In the genomic region with DNA sequence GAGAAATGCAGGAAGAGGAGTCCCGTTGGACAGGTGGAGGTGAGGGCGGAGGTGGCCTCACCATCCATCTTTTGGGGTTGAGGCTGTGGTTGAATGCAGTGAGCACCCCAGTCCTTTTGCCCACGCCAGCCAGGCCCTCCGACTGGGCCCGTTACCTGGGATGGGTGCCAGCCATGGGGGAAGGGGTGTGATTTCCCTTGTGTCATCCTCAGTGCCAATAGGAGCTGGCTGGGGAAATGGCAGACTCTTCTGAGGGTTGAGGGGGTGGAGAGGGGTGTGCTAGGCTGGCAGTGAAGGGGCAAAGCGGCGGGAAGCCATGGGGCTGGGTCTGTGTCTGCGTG, we compare ENCODE assay signal across 1 cellular context.
TF ChIP-seq lines count a peak whose summit lies in the region.

No MANE protein-coding gene starts in this region.

TF ChIP-seq in HepG2, 621 proteins besides CTCF, POLR2A, EP300 and RAD21:
- TF ChIP-seq DMAP1 (CRISPR knock-in tag; IDR thresholded peaks at IDR 0.05) (no peak), HNRNPH1 (optimal IDR thresholded peaks at IDR 0.05; ENCODE audit: low read depth, low read length) (no peak), ZNF788 (CRISPR knock-in tag; IDR thresholded peaks at IDR 0.05; ENCODE audit: borderline replicate concordance) (no peak), NR2F2 (IDR thresholded peaks at IDR 0.05; ENCODE audit: borderline replicate concordance, low read depth) (no peak), SOX13 (IDR thresholded peaks at IDR 0.05) (no peak), SOX13 (CRISPR knock-in tag; conservative IDR thresholded peaks at IDR 0.05 in 1 of 2, IDR thresholded peaks at IDR 0.05 in 1 of 2) (no peak), MXD4 (CRISPR knock-in tag; IDR thresholded peaks at IDR 0.05) (no peak), ZNF781 (CRISPR knock-in tag; IDR thresholded peaks at IDR 0.05; ENCODE audit: borderline replicate concordance, not compliant biosample characterization) (no peak), ZNF569 (CRISPR knock-in tag; IDR thresholded peaks at IDR 0.05; ENCODE audit: borderline replicate concordance) (no peak), NAIF1 (CRISPR knock-in tag; IDR thresholded peaks at IDR 0.05; ENCODE audit: borderline replicate concordance) (no peak), ZNF232 (CRISPR knock-in tag; IDR thresholded peaks at IDR 0.05; ENCODE audit: borderline replicate concordance) (no peak)
- TF ChIP-seq, protein P1, sequence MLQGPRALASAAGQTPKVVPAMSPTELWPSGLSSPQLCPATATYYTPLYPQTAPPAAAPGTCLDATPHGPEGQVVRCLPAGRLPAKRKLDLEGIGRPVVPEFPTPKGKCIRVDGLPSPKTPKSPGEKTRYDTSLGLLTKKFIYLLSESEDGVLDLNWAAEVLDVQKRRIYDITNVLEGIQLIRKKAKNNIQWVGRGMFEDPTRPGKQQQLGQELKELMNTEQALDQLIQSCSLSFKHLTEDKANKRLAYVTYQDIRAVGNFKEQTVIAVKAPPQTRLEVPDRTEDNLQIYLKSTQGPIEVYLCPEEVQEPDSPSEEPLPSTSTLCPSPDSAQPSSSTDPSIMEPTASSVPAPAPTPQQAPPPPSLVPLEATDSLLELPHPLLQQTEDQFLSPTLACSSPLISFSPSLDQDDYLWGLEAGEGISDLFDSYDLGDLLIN (CRISPR knock-in tag; IDR thresholded peaks at IDR 0.05; ENCODE audit: borderline replicate concordance), result no peak
- TF ChIP-seq, protein P2, sequence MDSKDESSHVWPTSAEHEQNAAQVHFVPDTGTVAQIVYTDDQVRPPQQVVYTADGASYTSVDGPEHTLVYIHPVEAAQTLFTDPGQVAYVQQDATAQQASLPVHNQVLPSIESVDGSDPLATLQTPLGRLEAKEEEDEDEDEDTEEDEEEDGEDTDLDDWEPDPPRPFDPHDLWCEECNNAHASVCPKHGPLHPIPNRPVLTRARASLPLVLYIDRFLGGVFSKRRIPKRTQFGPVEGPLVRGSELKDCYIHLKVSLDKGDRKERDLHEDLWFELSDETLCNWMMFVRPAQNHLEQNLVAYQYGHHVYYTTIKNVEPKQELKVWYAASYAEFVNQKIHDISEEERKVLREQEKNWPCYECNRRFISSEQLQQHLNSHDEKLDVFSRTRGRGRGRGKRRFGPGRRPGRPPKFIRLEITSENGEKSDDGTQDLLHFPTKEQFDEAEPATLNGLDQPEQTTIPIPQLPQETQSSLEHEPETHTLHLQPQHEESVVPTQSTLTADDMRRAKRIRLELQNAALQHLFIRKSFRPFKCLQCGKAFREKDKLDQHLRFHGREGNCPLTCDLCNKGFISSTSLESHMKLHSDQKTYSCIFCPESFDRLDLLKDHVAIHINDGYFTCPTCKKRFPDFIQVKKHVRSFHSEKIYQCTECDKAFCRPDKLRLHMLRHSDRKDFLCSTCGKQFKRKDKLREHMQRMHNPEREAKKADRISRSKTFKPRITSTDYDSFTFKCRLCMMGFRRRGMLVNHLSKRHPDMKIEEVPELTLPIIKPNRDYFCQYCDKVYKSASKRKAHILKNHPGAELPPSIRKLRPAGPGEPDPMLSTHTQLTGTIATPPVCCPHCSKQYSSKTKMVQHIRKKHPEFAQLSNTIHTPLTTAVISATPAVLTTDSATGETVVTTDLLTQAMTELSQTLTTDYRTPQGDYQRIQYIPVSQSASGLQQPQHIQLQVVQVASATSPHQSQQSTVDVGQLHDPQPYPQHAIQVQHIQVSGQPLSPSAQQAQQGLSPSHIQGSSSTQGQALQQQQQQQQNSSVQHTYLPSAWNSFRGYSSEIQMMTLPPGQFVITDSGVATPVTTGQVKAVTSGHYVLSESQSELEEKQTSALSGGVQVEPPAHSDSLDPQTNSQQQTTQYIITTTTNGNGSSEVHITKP (CRISPR knock-in tag; IDR thresholded peaks at IDR 0.05; ENCODE audit: low read depth), result no peak
- TF ChIP-seq, protein P3, sequence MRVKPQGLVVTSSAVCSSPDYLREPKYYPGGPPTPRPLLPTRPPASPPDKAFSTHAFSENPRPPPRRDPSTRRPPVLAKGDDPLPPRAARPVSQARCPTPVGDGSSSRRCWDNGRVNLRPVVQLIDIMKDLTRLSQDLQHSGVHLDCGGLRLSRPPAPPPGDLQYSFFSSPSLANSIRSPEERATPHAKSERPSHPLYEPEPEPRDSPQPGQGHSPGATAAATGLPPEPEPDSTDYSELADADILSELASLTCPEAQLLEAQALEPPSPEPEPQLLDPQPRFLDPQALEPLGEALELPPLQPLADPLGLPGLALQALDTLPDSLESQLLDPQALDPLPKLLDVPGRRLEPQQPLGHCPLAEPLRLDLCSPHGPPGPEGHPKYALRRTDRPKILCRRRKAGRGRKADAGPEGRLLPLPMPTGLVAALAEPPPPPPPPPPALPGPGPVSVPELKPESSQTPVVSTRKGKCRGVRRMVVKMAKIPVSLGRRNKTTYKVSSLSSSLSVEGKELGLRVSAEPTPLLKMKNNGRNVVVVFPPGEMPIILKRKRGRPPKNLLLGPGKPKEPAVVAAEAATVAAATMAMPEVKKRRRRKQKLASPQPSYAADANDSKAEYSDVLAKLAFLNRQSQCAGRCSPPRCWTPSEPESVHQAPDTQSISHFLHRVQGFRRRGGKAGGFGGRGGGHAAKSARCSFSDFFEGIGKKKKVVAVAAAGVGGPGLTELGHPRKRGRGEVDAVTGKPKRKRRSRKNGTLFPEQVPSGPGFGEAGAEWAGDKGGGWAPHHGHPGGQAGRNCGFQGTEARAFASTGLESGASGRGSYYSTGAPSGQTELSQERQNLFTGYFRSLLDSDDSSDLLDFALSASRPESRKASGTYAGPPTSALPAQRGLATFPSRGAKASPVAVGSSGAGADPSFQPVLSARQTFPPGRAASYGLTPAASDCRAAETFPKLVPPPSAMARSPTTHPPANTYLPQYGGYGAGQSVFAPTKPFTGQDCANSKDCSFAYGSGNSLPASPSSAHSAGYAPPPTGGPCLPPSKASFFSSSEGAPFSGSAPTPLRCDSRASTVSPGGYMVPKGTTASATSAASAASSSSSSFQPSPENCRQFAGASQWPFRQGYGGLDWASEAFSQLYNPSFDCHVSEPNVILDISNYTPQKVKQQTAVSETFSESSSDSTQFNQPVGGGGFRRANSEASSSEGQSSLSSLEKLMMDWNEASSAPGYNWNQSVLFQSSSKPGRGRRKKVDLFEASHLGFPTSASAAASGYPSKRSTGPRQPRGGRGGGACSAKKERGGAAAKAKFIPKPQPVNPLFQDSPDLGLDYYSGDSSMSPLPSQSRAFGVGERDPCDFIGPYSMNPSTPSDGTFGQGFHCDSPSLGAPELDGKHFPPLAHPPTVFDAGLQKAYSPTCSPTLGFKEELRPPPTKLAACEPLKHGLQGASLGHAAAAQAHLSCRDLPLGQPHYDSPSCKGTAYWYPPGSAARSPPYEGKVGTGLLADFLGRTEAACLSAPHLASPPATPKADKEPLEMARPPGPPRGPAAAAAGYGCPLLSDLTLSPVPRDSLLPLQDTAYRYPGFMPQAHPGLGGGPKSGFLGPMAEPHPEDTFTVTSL (CRISPR knock-in tag; IDR thresholded peaks at IDR 0.05; ENCODE audit: borderline replicate concordance), result no peak
- TF ChIP-seq, protein P4, sequence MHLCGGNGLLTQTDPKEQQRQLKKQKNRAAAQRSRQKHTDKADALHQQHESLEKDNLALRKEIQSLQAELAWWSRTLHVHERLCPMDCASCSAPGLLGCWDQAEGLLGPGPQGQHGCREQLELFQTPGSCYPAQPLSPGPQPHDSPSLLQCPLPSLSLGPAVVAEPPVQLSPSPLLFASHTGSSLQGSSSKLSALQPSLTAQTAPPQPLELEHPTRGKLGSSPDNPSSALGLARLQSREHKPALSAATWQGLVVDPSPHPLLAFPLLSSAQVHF (CRISPR knock-in tag; IDR thresholded peaks at IDR 0.05), result no peak
